Comparison of ENCODE assay signal across 6 cellular contexts in genomic region chr11:66346476-66347424, GRCh38. TPM values are rescaled to one million over a fixed set of nuclear protein-coding genes. Genes with fewer than 3 reads are reported as not detected.
DNase-seq lines count a peak whose midpoint lies in the region; TF ChIP-seq lines count a peak whose summit lies in the region.

No MANE protein-coding gene starts in this region.

- no peaks in the 10 kb centered on the region for H3K27me3 ChIP-seq in skeletal muscle tissue (ENCODE audit: control insufficient read depth in 3 of 3, insufficient read depth in 3 of 3, low read length in 3 of 3)

- H3K9me3 ChIP-seq in skeletal muscle tissue (ENCODE audit: control insufficient read depth in 3 of 3, low read length in 3 of 3), result no peaks in the 10 kb centered on the region

- peaks cover 4 to 9% (median 7%) of the 10 kb centered on the region in 3 donors for H3K36me3 ChIP-seq in skeletal muscle tissue (ENCODE audit: control insufficient read depth in 3 of 3, insufficient read depth in 3 of 3, low read length in 3 of 3)

- no peak for TF ChIP-seq CTCF in epithelial cell of esophagus (IDR thresholded peaks at IDR 0.05; ENCODE audit: insufficient read depth, low read depth, low read length, missing control alignments)

- H3K4me1 ChIP-seq in skeletal muscle tissue (ENCODE audit: control insufficient read depth in 3 of 3, insufficient read depth in 3 of 3, low read length in 3 of 3), result peaks cover 38 to 44% (median 38%) of the 10 kb centered on the region in 3 donors

- H3K4me3 ChIP-seq in epithelial cell of esophagus (ENCODE audit: low read length), result peak overlapping the region; percentile 91
- peak overlapping the region; percentile 95 to 99 (median 99) for H3K4me3 ChIP-seq in skeletal muscle tissue (ENCODE audit: low read length in 3 of 3)

- peak overlapping the region; percentile 94 to 97 (median 95) for H3K9ac ChIP-seq in skeletal muscle tissue (ENCODE audit: low read depth in 1 of 3, low read length in 3 of 3)

- peak; percentile 55 for DNase-seq in NCI-H748 (lab: John Stamatoyannopoulos, UW; ENCODE audit: unreplicated experiment)
- DNase-seq in NCI-H748 treated with DMSO at 0.1 percent for 48 hours (lab: John Stamatoyannopoulos, UW), result no peak
- no peak for DNase-seq in epithelial cell of esophagus (ENCODE audit: low read depth)
- DNase-seq in NCI-H2196 treated with DMSO at 0.1 percent for 48 hours (lab: John Stamatoyannopoulos, UW; ENCODE audit: unreplicated experiment), result no peak
- no peak for DNase-seq in CD1c-positive myeloid dendritic cell (ENCODE audit: extremely low spot score)

- peak overlapping the region; percentile 77 for H3K27ac ChIP-seq in skeletal muscle tissue (ENCODE audit: low read depth, low read length)

RNA-seq across cellular contexts. Expression of gene B4GAT1, which starts 0.7 kb away (rescaled TPM):
- total RNA-seq in skeletal muscle tissue, result 24.5 TPM

RNA-seq across cellular contexts. Expression of gene BRMS1, which starts 1.8 kb away (rescaled TPM):
- 28.2 TPM for total RNA-seq in skeletal muscle tissue

RNA-seq across cellular contexts. Expression of gene RIN1, which starts 10.5 kb away (rescaled TPM):
- total RNA-seq in skeletal muscle tissue, result 5.7 TPM

RNA-seq across cellular contexts. Expression of gene SLC29A2, which starts 24.8 kb away (rescaled TPM):
- 4.2 TPM for total RNA-seq in skeletal muscle tissue

RNA-seq across cellular contexts. Expression of gene CD248, which starts 29.9 kb away (rescaled TPM):
- total RNA-seq in skeletal muscle tissue, result 19.3 TPM
